13 cellular contexts compared by ENCODE assay signal in the genomic region with DNA sequence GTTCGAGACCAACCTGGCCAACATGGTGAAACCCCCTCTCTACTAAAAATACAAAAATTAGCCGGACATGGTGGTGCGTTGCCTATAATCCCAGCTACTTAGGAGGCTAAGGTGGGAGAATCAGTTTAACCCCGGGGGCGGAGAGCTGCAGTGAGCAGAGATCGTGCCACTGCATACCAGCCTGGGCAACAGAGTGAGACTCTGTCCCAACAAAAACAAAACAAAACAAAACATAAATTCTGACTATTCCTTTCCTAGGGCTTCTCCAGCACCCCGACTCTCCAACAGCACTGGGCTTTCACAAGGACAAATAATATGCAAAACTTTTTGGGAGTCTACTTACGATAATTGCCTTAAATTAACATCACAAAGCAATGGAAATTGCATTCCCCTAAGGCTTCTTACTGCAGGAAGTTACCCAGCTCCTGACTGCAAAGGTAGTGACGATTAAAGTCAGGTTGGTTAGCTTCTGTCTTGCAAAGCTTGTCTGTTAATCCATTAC.
"Had no signal": no experiment of that assay in that cellular context is flagged by ENCODE, and none has a peak within 500 bp of the region (broad histone marks: within the 10 kb centered on the region; RNA-seq: fewer than 3 reads in every experiment).

No MANE protein-coding gene starts in this region.

- H3K9me3 ChIP-seq: breast epithelium, psoas muscle had no signal

- H3K4me3 ChIP-seq: breast epithelium, psoas muscle had no signal

- H3K27ac ChIP-seq: breast epithelium, psoas muscle, VCaP had no signal

- DNase-seq: activated CD4-positive, alpha-beta T cell treated with anti-CD3 and anti-CD28 coated beads for 4 hours; activated CD8-positive, alpha-beta memory T cell treated with anti-CD3 and anti-CD28 coated beads, Interleukin-2, amount 50 U/mL, for 48 hours; activated CD8-positive, alpha-beta T cell treated with anti-CD3 and anti-CD28 coated beads, Interleukin-2, amount 10 ng/mL, durations not matched to agents 7 days and 5 days; hippocampal formation; left ventricle myocardium superior; mesenchymal stem cell; stimulated activated CD4-positive, alpha-beta T cell treated with anti-CD3 and anti-CD28 coated beads, Interleukin-2, amount 100 ng/mL, for 24 hours; stimulated activated naive CD4-positive, alpha-beta T cell; substantia nigra had no signal

- ATAC-seq: activated CD8-positive, alpha-beta T cell treated with anti-CD3 and anti-CD28 coated beads, Interleukin-2, amount 10 ng/mL, durations not matched to agents 7 days and 5 days; left ventricle myocardium superior; psoas muscle; sciatic nerve had no signal

- H3K36me3 ChIP-seq: breast epithelium had no signal

- H3K4me1 ChIP-seq: breast epithelium, psoas muscle had no signal

- H3K27me3 ChIP-seq: breast epithelium had no signal
